In genomic region chr3:123961508-123961856, GRCh38 we compare ENCODE assay signal across 9 cellular contexts. TPM values are rescaled to one million over a fixed set of nuclear protein-coding genes. Genes with fewer than 3 reads are reported as not detected.
DNase-seq lines count a peak whose midpoint lies in the region; ATAC-seq and TF ChIP-seq lines count a peak whose summit lies in the region.
"Had no signal": no experiment of that assay in that cellular context is flagged by ENCODE, and none has a peak within 500 bp of the region (broad histone marks: within the 10 kb centered on the region; RNA-seq: fewer than 3 reads in every experiment).

No MANE protein-coding gene starts in this region.

- peaks cover 0 to 13% (median 1%) of the 10 kb centered on the region in 3 donors for H3K36me3 Mint-ChIP-seq in CD8-positive, alpha-beta memory T cell
- no peaks in the 10 kb centered on the region for H3K36me3 Mint-ChIP-seq in osteocyte (ENCODE audit: unreplicated experiment)

- H3K79me2 ChIP-seq in PC-9 (ENCODE audit: low read depth): peaks cover 15% of the 10 kb centered on the region

- H3K4me1 Mint-ChIP-seq in CD8-positive, alpha-beta memory T cell: peaks cover 26 to 34% (median 33%) of the 10 kb centered on the region in 3 donors
- H3K4me1 Mint-ChIP-seq in osteocyte (ENCODE audit: unreplicated experiment): peaks cover 26% of the 10 kb centered on the region

- no peaks in the 10 kb centered on the region for H3F3A ChIP-seq in PC-9 (ENCODE audit: insufficient read depth, low read depth)

- H3K4me3 ChIP-seq in CD8-positive, alpha-beta memory T cell (ENCODE audit: low read length): peak overlapping the region; percentile 76
- H3K4me3 ChIP-seq in PC-9 (peak overlapping the region; percentile 73), epithelial cell of esophagus (ENCODE audit: low read length) (peak overlapping the region; percentile 92)

- intact Hi-C loops in PC-9 (cut with micrococcal nuclease; ENCODE audit: unreplicated experiment): loop anchor here (5.0 kb wide), 1 partner anchor 229 kb away; no protein-coding TSS in a partner anchor

- no peaks in the 10 kb centered on the region for H3K36me3 ChIP-seq in CD8-positive, alpha-beta memory T cell (ENCODE audit: insufficient read depth, low read length)
- no peaks in the 10 kb centered on the region for H3K36me3 ChIP-seq in PC-9 (ENCODE audit: low read depth)

- peaks cover 8 to 12% of the 10 kb centered on the region in 2 donors for H3K27me3 Mint-ChIP-seq in CD8-positive, alpha-beta memory T cell
- peaks cover 19% of the 10 kb centered on the region for H3K27me3 Mint-ChIP-seq in osteocyte (ENCODE audit: unreplicated experiment)

- peak overlapping the region; percentile 86 for H3K4me2 ChIP-seq in PC-9

- no peaks in the 10 kb centered on the region for H3K27me3 ChIP-seq in CD8-positive, alpha-beta memory T cell (ENCODE audit: insufficient read depth, low read length, poor library complexity, severe bottlenecking)
- H3K27me3 ChIP-seq in PC-9 (ENCODE audit: insufficient read depth, low read depth): peaks cover 11% of the 10 kb centered on the region; the same call in 1 of the 2 replicates

- no peaks in the 10 kb centered on the region for H4K20me1 ChIP-seq in PC-9 (ENCODE audit: insufficient read depth)

- no peak for TF ChIP-seq CTCF in PC-9 (conservative IDR thresholded peaks at IDR 0.05)
- no peak for TF ChIP-seq CTCF in epithelial cell of esophagus (IDR thresholded peaks at IDR 0.05; ENCODE audit: insufficient read depth, low read depth, low read length, missing control alignments)
- no peak for TF ChIP-seq CTCF in osteocyte (IDR thresholded peaks at IDR 0.05)

- POLR2A ChIA-PET in CD8-positive, alpha-beta memory T cell (lab: Charles Lee): no interaction called here
- POLR2A ChIA-PET in PC-9 (lab: Charles Lee; ENCODE audit: unreplicated experiment): interaction anchor here (0.5 kb wide), 1 partner anchor 27 kb away, joined by 8 read pairs; no protein-coding TSS in a partner anchor

- ATAC-seq in GM19351 (IDR thresholded peaks at IDR 0.05; ENCODE audit: unreplicated experiment) (no peak), HG03469 (IDR thresholded peaks at IDR 0.05; ENCODE audit: unreplicated experiment) (no peak)

- H3K9me2 ChIP-seq in PC-9 (ENCODE audit: insufficient read depth): no peaks in the 10 kb centered on the region

- H3K9me3 Mint-ChIP-seq in CD8-positive, alpha-beta memory T cell: no peaks in the 10 kb centered on the region
- no peaks in the 10 kb centered on the region for H3K9me3 Mint-ChIP-seq in osteocyte (ENCODE audit: unreplicated experiment)

- H3K27ac ChIP-seq in CD8-positive, alpha-beta memory T cell (ENCODE audit: low read depth, low read length): peak overlapping the region; percentile 53
- no peak overlapping the region for H3K27ac ChIP-seq in PC-9

- peak overlapping the region; percentile 71 to 100 (median 94) for H3K27ac Mint-ChIP-seq in CD8-positive, alpha-beta memory T cell
- H3K27ac Mint-ChIP-seq in osteocyte (ENCODE audit: unreplicated experiment): peak overlapping the region; percentile 94

- peak overlapping the region; percentile 98 for H2AFZ ChIP-seq in PC-9

- peak overlapping the region; percentile 95 to 99 (median 97) for H3K4me3 Mint-ChIP-seq in CD8-positive, alpha-beta memory T cell
- peak overlapping the region; percentile 95 for H3K4me3 Mint-ChIP-seq in osteocyte (ENCODE audit: unreplicated experiment)

- H3K9me3 ChIP-seq in CD8-positive, alpha-beta memory T cell (ENCODE audit: low read length): no peaks in the 10 kb centered on the region
- H3K9me3 ChIP-seq in PC-9 (ENCODE audit: insufficient read depth, low read depth): no peaks in the 10 kb centered on the region

- DNase-seq in CD8-positive, alpha-beta memory T cell: no peak
- DNase-seq in PC-9 (no peak), epithelial cell of esophagus (ENCODE audit: low read depth) (no peak), osteocyte (ENCODE audit: extremely low spot score, unreplicated experiment) (no peak), NCI-H1436 treated with DMSO at 0.1 percent for 48 hours (lab: John Stamatoyannopoulos, UW) (no peak), GF-D8 (lab: John Stamatoyannopoulos, UW) (no peak)

- CTCF ChIA-PET in CD8-positive, alpha-beta memory T cell (lab: Charles Lee): no interaction called here
- CTCF ChIA-PET in PC-9 (lab: Charles Lee): interaction anchor here (0.6 to 0.7 kb wide), 4 partner anchors 18 to 187 kb away, joined by 3 to 11 read pairs (median 4); no protein-coding TSS in a partner anchor

- peaks cover 5% of the 10 kb centered on the region for H3K4me1 ChIP-seq in CD8-positive, alpha-beta memory T cell (ENCODE audit: insufficient read depth, low read length)
- H3K4me1 ChIP-seq in PC-9 (replicated peaks; ENCODE audit: insufficient read depth): peaks cover 14% of the 10 kb centered on the region

- BruUV-seq in PC-9 (replicated peaks; lab: Mats Ljungman, UMichigan): no TSS peak

RNA-seq across cellular contexts. Expression of gene CCDC14, which starts 0.5 kb away (rescaled TPM):
- 10 to 100 TPM; 31.6 to 36.0 TPM for total RNA-seq in CD8-positive, alpha-beta memory T cell
- polyA plus RNA-seq in CD8-positive, alpha-beta memory T cell: 9.5 TPM
- total RNA-seq in PC-9 (2021): 36.5 and 50.6 TPM in 2 replicates
- 29.2 and 31.1 TPM in 2 replicates for total RNA-seq in osteocyte

RNA-seq across cellular contexts. Expression of gene ROPN1, which starts 30.4 kb away (rescaled TPM):
- total RNA-seq in CD8-positive, alpha-beta memory T cell: not detected
- polyA plus RNA-seq in CD8-positive, alpha-beta memory T cell: not detected
- total RNA-seq in PC-9 (2021) (not detected in 2 replicates), osteocyte (not detected in 2 replicates)
- total RNA-seq: renal cortical epithelial cell had no signal
